8 cellular contexts compared by ENCODE assay signal in genomic region chr17:81034168-81034777, GRCh38. TPM values are rescaled to one million over a fixed set of nuclear protein-coding genes. Genes with fewer than 3 reads are reported as not detected.
DNase-seq lines count a peak whose midpoint lies in the region; ATAC-seq and TF ChIP-seq lines count a peak whose summit lies in the region.

No MANE protein-coding gene starts in this region.

- intact Hi-C loops in activated B cell treated with CpG ODN at 0.5 μM for 24 hours (cut with micrococcal nuclease) (loop anchor here (1.0 to 2.0 kb wide), 4 partner anchors 45 to 933 kb away; partner anchors contain the start of genes GAA, NDUFAF8 and TEPSIN), left ventricle myocardium inferior (cut with micrococcal nuclease) (no loop called here)

- peaks cover 12% of the 10 kb centered on the region for H3K4me1 Mint-ChIP-seq in activated B cell treated with CpG ODN at 0.5 μM for 24 hours

- POLR2A ChIA-PET in activated B cell treated with CpG ODN at 0.5 μM for 24 hours (lab: Charles Lee), result interaction anchor here (0.6 to 1.4 kb wide), 2 partner anchors 10 to 579 kb away, joined by 3 to 4 read pairs; no protein-coding TSS in a partner anchor

- H3K27me3 ChIP-seq in H7 (ENCODE audit: control insufficient read depth, insufficient read depth, low read length), result peaks cover 12% of the 10 kb centered on the region
- H3K27me3 ChIP-seq in left ventricle myocardium inferior (ENCODE audit: low read depth), result no peaks in the 10 kb centered on the region
- H3K27me3 ChIP-seq in skeletal muscle satellite cell (ENCODE audit: control insufficient read depth, insufficient read depth, low read length), result no peaks in the 10 kb centered on the region

- peaks cover 77% of the 10 kb centered on the region for H3K4me1 ChIP-seq in left ventricle myocardium inferior
- H3K4me1 ChIP-seq in skeletal muscle satellite cell (ENCODE audit: control insufficient read depth, insufficient read depth, low read length), result peaks cover 39% of the 10 kb centered on the region

- ATAC-seq in activated B cell treated with CpG ODN at 0.5 μM for 24 hours (ENCODE audit: low read depth), result no peak

- H3K4me3 Mint-ChIP-seq in activated B cell treated with CpG ODN at 0.5 μM for 24 hours, result peak overlapping the region; percentile 78

- CTCF ChIA-PET in activated B cell treated with CpG ODN at 0.5 μM for 24 hours (lab: Charles Lee), result no interaction called here

- peaks cover 40% of the 10 kb centered on the region for H3K27me3 Mint-ChIP-seq in activated B cell treated with CpG ODN at 0.5 μM for 24 hours

- H3K4me3 ChIP-seq in AG09309 (ENCODE audit: control insufficient read depth, low read depth, low read length) (peak overlapping the region; percentile 56), H7 (ENCODE audit: insufficient read depth, low read depth, low read length) (peak overlapping the region; percentile 61), left ventricle myocardium inferior (peak overlapping the region; percentile 76), skeletal muscle satellite cell (ENCODE audit: low read length) (peak overlapping the region; percentile 78)

- peak overlapping the region; percentile 96 for H3K4me2 ChIP-seq in skeletal muscle satellite cell (ENCODE audit: low read length)

- H3K9me3 ChIP-seq in left ventricle myocardium inferior (replicated peaks), result no peaks in the 10 kb centered on the region
- no peaks in the 10 kb centered on the region for H3K9me3 ChIP-seq in skeletal muscle satellite cell (replicated peaks; ENCODE audit: low read length)

- H3K27ac ChIP-seq in left ventricle myocardium inferior (replicated peaks), result peak overlapping the region; percentile 63

- H3K36me3 ChIP-seq in H7 (replicated peaks; ENCODE audit: control insufficient read depth, insufficient read depth, low read length), result no peaks in the 10 kb centered on the region
- no peaks in the 10 kb centered on the region for H3K36me3 ChIP-seq in left ventricle myocardium inferior
- no peaks in the 10 kb centered on the region for H3K36me3 ChIP-seq in skeletal muscle satellite cell (ENCODE audit: insufficient read depth, low read length)

- H3K27ac Mint-ChIP-seq in activated B cell treated with CpG ODN at 0.5 μM for 24 hours, result no peak overlapping the region

- no peak for DNase-seq in AG09309 (ENCODE audit: low read depth)
- DNase-seq in H7, result no peak
- DNase-seq in activated B cell treated with CpG ODN at 0.5 μM for 24 hours, result no peak
- no peak for DNase-seq in left ventricle myocardium inferior
- no peak for DNase-seq in middle frontal gyrus (ENCODE audit: extremely low spot score, low spot score)
- DNase-seq in NOMO-1 (lab: John Stamatoyannopoulos, UW; ENCODE audit: unreplicated experiment in 2 of 2), result no peak
- DNase-seq in globus pallidus (ENCODE audit: low spot score), result no peak

- no peak for TF ChIP-seq CTCF in AG09309 (IDR thresholded peaks at IDR 0.05; ENCODE audit: control insufficient read depth, insufficient read depth, low read depth, low read length, missing control alignments)
- no peak for TF ChIP-seq CTCF in activated B cell treated with CpG ODN at 0.5 μM for 24 hours (IDR thresholded peaks at IDR 0.05)
- no peak for TF ChIP-seq CTCF in left ventricle myocardium inferior (IDR thresholded peaks at IDR 0.05; ENCODE audit: borderline replicate concordance)

- no peaks in the 10 kb centered on the region for H3K9me3 Mint-ChIP-seq in activated B cell treated with CpG ODN at 0.5 μM for 24 hours

- no peaks in the 10 kb centered on the region for H3K36me3 Mint-ChIP-seq in activated B cell treated with CpG ODN at 0.5 μM for 24 hours (ENCODE audit: low read depth)

- peak overlapping the region; percentile 70 for H3K9ac ChIP-seq in skeletal muscle satellite cell (ENCODE audit: low read depth, low read length)

RNA-seq across cellular contexts. Expression of gene BAIAP2, which starts 0.7 kb away (rescaled TPM):
- 14.9 and 19.5 TPM in 2 replicates for total RNA-seq in H7 (2014; rRNA removed; shearing (Covaris generic))
- total RNA-seq in activated B cell treated with CpG ODN at 0.5 μM for 24 hours (5.3 and 6.8 TPM in 2 replicates), left ventricle myocardium inferior (27.9 TPM)
- 25.8 and 35.5 TPM in 2 replicates for total RNA-seq in skeletal muscle satellite cell (2012; rRNA removed)

RNA-seq across cellular contexts. Expression of gene CHMP6, which starts 42.6 kb away (rescaled TPM):
- total RNA-seq in H7 (2014; rRNA removed; shearing (Covaris generic)), result 13.0 and 15.0 TPM in 2 replicates
- 35.1 and 36.6 TPM in 2 replicates for total RNA-seq in activated B cell treated with CpG ODN at 0.5 μM for 24 hours
- total RNA-seq in left ventricle myocardium inferior, result 15.9 TPM
- total RNA-seq in skeletal muscle satellite cell (2012; rRNA removed), result 17.0 and 18.1 TPM in 2 replicates
